1 cellular context compared by ENCODE assay signal in genomic region chr10:132335189-132336063, GRCh38.
TF ChIP-seq lines count a peak whose summit lies in the region.

No MANE protein-coding gene starts in this region.

TF ChIP-seq in GM23338, 12 proteins besides CTCF, POLR2A, EP300 and RAD21 (continued from another document):
- no peak for TF ChIP-seq ZNF462 (CRISPR knock-in tag; IDR thresholded peaks at IDR 0.05)
- no peak for TF ChIP-seq ZNF331 (CRISPR knock-in tag; IDR thresholded peaks at IDR 0.05; ENCODE audit: low read depth)
- no peak for TF ChIP-seq NANOG (IDR thresholded peaks at IDR 0.05; ENCODE audit: borderline replicate concordance)
- no peak for TF ChIP-seq ETS1 (IDR thresholded peaks at IDR 0.05)
- no peak for TF ChIP-seq EZH2 (IDR thresholded peaks at IDR 0.05; ENCODE audit: low read depth, unreplicated experiment)
- no peak for TF ChIP-seq EZH2phosphoT487 (IDR thresholded peaks at IDR 0.05; ENCODE audit: unreplicated experiment)
